In the genomic region with DNA sequence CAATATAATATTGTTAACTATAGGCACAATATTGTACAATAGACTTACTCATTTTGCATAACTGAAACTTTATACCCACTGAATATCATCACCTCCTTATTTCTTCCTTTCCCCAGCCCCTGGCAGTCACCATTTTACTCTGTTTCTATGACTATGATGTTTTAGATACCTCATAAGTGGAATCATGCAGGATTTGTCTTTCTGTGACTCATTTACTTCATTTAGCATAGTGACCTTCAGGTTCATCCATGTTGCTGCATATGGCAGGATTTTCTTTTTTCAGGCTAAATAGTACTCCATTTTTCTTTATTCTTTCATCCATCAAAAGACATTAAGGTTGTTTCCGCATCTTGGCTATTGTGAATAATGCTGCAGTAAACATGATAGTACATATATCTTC, we compare ENCODE assay signal across 21 cellular contexts. TPM values are rescaled to one million over a fixed set of nuclear protein-coding genes. Genes with fewer than 3 reads are reported as not detected.
DNase-seq lines count a peak whose midpoint lies in the region; ATAC-seq and TF ChIP-seq lines count a peak whose summit lies in the region.
"Had no signal": no experiment of that assay in that cellular context is flagged by ENCODE, and none has a peak within 500 bp of the region (broad histone marks: within the 10 kb centered on the region; RNA-seq: fewer than 3 reads in every experiment).

No MANE protein-coding gene starts in this region.

- H3K36me3 ChIP-seq in CD4-positive, CD25-positive, alpha-beta regulatory T cell (ENCODE audit: control insufficient read depth, insufficient read depth, low read length) = peaks cover 3% of the 10 kb centered on the region

- peaks cover 56% of the 10 kb centered on the region for H3K36me3 Mint-ChIP-seq in activated T-cell treated with anti-CD3 and anti-CD28 coated beads, Interleukin-2, amount 50 U/mL, for 24 hours (ENCODE audit: low read depth)
- peaks cover 25% of the 10 kb centered on the region for H3K36me3 Mint-ChIP-seq in CD4-positive, CD25-positive, alpha-beta regulatory T cell
- H3K36me3 Mint-ChIP-seq in immature natural killer cell = no peaks in the 10 kb centered on the region

- ATAC-seq in CD4-positive, CD25-positive, alpha-beta regulatory T cell (ENCODE audit: low read depth in 2 of 2) = no peak
- peak; percentile 46 for ATAC-seq in foreskin keratinocyte
- ATAC-seq in GM21381 (IDR thresholded peaks at IDR 0.05; ENCODE audit: unreplicated experiment) = no peak
- ATAC-seq: HCT116 had no signal

- DNase-seq in activated T-cell treated with anti-CD3 and anti-CD28 coated beads, Interleukin-2, amount 50 U/mL, for 24 hours = no peak
- DNase-seq in activated T-cell treated with anti-CD3 and anti-CD28 coated beads, Interleukin-2, amount 50 U/mL, for 1 hour = no peak
- DNase-seq in CD4-positive, CD25-positive, alpha-beta regulatory T cell = no peak
- DNase-seq in RKO (ENCODE audit: low spot score) = peak; percentile 36
- DNase-seq in foreskin keratinocyte = no peak
- DNase-seq in immature natural killer cell = no peak
- DNase-seq: DMS53; GDM1; NCI-H1105; NCI-H146; NCI-H2081; NCI-H2171; NCI-H345; NCI-H524; NCI-H774; NK-92 treated with Interleukin-12 subunit alpha and Interleukin-12 subunit beta, amount 100 ng/mL, for 24 hours; SIG-M5 had no signal

- no peak overlapping the region for H3K4me3 Mint-ChIP-seq in activated T-cell treated with anti-CD3 and anti-CD28 coated beads, Interleukin-2, amount 50 U/mL, for 24 hours
- H3K4me3 Mint-ChIP-seq in CD4-positive, CD25-positive, alpha-beta regulatory T cell = peak overlapping the region in 2 of 4 donors; percentile 10 to 39
- no peak overlapping the region for H3K4me3 Mint-ChIP-seq in immature natural killer cell

- peaks cover 86% of the 10 kb centered on the region for H3K4me1 Mint-ChIP-seq in activated T-cell treated with anti-CD3 and anti-CD28 coated beads, Interleukin-2, amount 50 U/mL, for 24 hours (ENCODE audit: low read depth)
- H3K4me1 Mint-ChIP-seq in CD4-positive, CD25-positive, alpha-beta regulatory T cell = peaks cover 73 to 87% (median 79%) of the 10 kb centered on the region in 4 donors
- peaks cover 83 to 96% of the 10 kb centered on the region in 2 donors for H3K4me1 Mint-ChIP-seq in immature natural killer cell

- no peaks in the 10 kb centered on the region for H3K27me3 Mint-ChIP-seq in activated T-cell treated with anti-CD3 and anti-CD28 coated beads, Interleukin-2, amount 50 U/mL, for 24 hours
- no peaks in the 10 kb centered on the region for H3K27me3 Mint-ChIP-seq in CD4-positive, CD25-positive, alpha-beta regulatory T cell
- no peaks in the 10 kb centered on the region for H3K27me3 Mint-ChIP-seq in immature natural killer cell (ENCODE audit: low read depth in 3 of 3)

- peaks cover 61% of the 10 kb centered on the region for H3K4me1 ChIP-seq in CD4-positive, CD25-positive, alpha-beta regulatory T cell (ENCODE audit: control insufficient read depth, insufficient read depth, low read length, poor library complexity, severe bottlenecking)
- peaks cover 8% of the 10 kb centered on the region for H3K4me1 ChIP-seq in foreskin keratinocyte

- H3K27ac ChIP-seq in CD4-positive, CD25-positive, alpha-beta regulatory T cell (ENCODE audit: insufficient read depth, low read length, poor library complexity, severe bottlenecking) = no peak overlapping the region
- H3K27ac ChIP-seq in foreskin keratinocyte = no peak overlapping the region
- H3K27ac ChIP-seq: C4-2B, KMS-11 had no signal

- peak overlapping the region; percentile 43 for H3K4me3 ChIP-seq in CD4-positive, CD25-positive, alpha-beta regulatory T cell (ENCODE audit: low read depth, low read length)

- no peaks in the 10 kb centered on the region for H3K27me3 ChIP-seq in CD4-positive, CD25-positive, alpha-beta regulatory T cell (ENCODE audit: control insufficient read depth, insufficient read depth, low read length)
- H3K27me3 ChIP-seq in foreskin keratinocyte = no peaks in the 10 kb centered on the region

- H3K9me3 Mint-ChIP-seq in activated T-cell treated with anti-CD3 and anti-CD28 coated beads, Interleukin-2, amount 50 U/mL, for 24 hours = peaks cover 8% of the 10 kb centered on the region
- peaks cover 0 to 3% (median 0%) of the 10 kb centered on the region in 7 donors for H3K9me3 Mint-ChIP-seq in CD4-positive, CD25-positive, alpha-beta regulatory T cell
- no peaks in the 10 kb centered on the region for H3K9me3 Mint-ChIP-seq in immature natural killer cell

- TF ChIP-seq CTCF in foreskin keratinocyte (conservative IDR thresholded peaks at IDR 0.05) = no peak

- no peaks in the 10 kb centered on the region for H3K9me3 ChIP-seq in CD4-positive, CD25-positive, alpha-beta regulatory T cell (ENCODE audit: control insufficient read depth in 2 of 2, low read length in 2 of 2)

- H3K27ac Mint-ChIP-seq in activated T-cell treated with anti-CD3 and anti-CD28 coated beads, Interleukin-2, amount 50 U/mL, for 24 hours = peak overlapping the region; percentile 23
- H3K27ac Mint-ChIP-seq in CD4-positive, CD25-positive, alpha-beta regulatory T cell = no peak overlapping the region
- peak overlapping the region in 1 of 6 donors; percentile 29 for H3K27ac Mint-ChIP-seq in immature natural killer cell

RNA-seq across cellular contexts. Expression of gene USP15, which starts 18.9 kb away (rescaled TPM):
- total RNA-seq in CD4-positive, CD25-positive, alpha-beta regulatory T cell = 417 TPM
- 100 to 1,000 TPM; 183 to 214 (median 201) TPM for polyA plus RNA-seq in CD4-positive, CD25-positive, alpha-beta regulatory T cell
- 42.6 and 49.7 TPM in 2 replicates for total RNA-seq in foreskin keratinocyte
- polyA plus RNA-seq in foreskin keratinocyte (29.1 and 34.1 TPM in 2 replicates), immature natural killer cell (10 to 100 TPM; 40.6 to 69.3 (median 62.0) TPM)
